Comparison of ENCODE assay signal across 17 cellular contexts in the genomic region with DNA sequence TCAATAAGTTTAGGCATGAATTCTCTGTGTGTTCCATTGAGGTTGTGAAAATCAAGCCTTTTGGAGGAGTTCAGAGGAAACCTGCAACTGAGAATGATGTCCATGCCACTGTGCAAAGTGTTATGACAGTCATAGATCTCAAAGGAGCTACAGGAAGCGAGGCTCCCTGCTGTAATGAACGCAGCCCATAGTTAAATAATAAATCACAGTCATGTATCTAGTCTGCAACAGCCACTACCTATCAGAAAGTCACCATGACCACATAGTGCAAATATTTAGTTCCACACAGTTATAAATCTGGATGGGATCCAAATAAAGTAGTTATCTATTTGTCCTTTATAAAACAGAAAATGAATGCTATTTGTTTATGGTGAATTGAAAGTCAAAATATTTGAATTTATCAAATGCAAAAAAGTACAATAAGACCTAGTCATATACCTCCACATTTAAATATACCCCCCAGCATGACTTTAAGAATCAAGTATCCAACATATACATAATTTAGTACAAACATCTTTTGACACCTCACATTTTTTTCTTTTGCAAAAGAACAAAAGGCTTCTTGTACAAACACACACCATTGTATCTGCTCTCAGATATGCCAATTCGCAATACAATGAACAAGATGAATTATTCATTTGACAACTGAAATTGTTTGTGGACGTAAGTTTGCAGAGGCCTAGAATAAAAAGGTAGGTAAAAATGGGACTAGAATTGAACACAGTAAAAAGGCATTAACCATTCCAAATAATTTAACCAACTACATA.
DNase-seq lines count a peak whose midpoint lies in the region; ATAC-seq and TF ChIP-seq lines count a peak whose summit lies in the region.
"Had no signal": no experiment of that assay in that cellular context is flagged by ENCODE, and none has a peak within 500 bp of the region (broad histone marks: within the 10 kb centered on the region; RNA-seq: fewer than 3 reads in every experiment).

No MANE protein-coding gene starts in this region.

- no peak for TF ChIP-seq RAD21 in IMR-90 (IDR thresholded peaks at IDR 0.05; ENCODE audit: low read length)

- H4K8ac ChIP-seq in IMR-90 (ENCODE audit: low read depth in 2 of 2, low read length in 2 of 2) (no peak overlapping the region), mesendoderm (ENCODE audit: low read depth, low read length) (no peak overlapping the region)

- H2BK120ac ChIP-seq in IMR-90 (ENCODE audit: low read depth, low read length) (no peak overlapping the region), mesendoderm (ENCODE audit: low read depth, low read length) (no peak overlapping the region)

- H3K9ac ChIP-seq in IMR-90 (ENCODE audit: low read depth, low read length) (no peak overlapping the region), mesendoderm (ENCODE audit: low read length) (no peak overlapping the region)

- BruUV-seq in IMR-90 (replicated peaks; lab: Mats Ljungman, UMichigan): no TSS peak

- TF ChIP-seq CTCF in IMR-90 (conservative IDR thresholded peaks at IDR 0.05; ENCODE audit: low read depth, low read length): no peak
- no peak for TF ChIP-seq CTCF in VCaP (conservative IDR thresholded peaks at IDR 0.05)

- ATAC-seq in IMR-90 (ENCODE audit: low read depth): peak; percentile 24; the same call in 1 of the 2 replicates
- ATAC-seq in HG02938 (IDR thresholded peaks at IDR 0.05; ENCODE audit: unreplicated experiment): no peak
- ATAC-seq in HG02970 (IDR thresholded peaks at IDR 0.05; ENCODE audit: low FRiP score, unreplicated experiment): no peak
- ATAC-seq: naive thymus-derived CD8-positive, alpha-beta T cell had no signal

- H3K4me2 ChIP-seq in IMR-90 (ENCODE audit: low read depth, low read length): no peak overlapping the region
- H3K4me2 ChIP-seq in mesendoderm (ENCODE audit: low read length): no peak overlapping the region

- no peak overlapping the region for H3K27ac ChIP-seq in IMR-90 (ENCODE audit: insufficient read depth, low read length)
- H3K27ac ChIP-seq in VCaP: peak overlapping the region; percentile 80
- H3K27ac ChIP-seq in mesendoderm (ENCODE audit: low read depth, low read length): no peak overlapping the region
- H3K27ac ChIP-seq: sigmoid colon, SJSA1 had no signal

- H3K79me1 ChIP-seq in IMR-90 (ENCODE audit: low read depth in 1 of 2, low read length in 2 of 2) (peaks cover 0 to 4% of the 10 kb centered on the region in 2 experiments; a peak in 2 of 4 replicates), mesendoderm (ENCODE audit: low read length) (peaks cover 1% of the 10 kb centered on the region)

- WGBS in IMR-90 (ENCODE audit: extremely low coverage in 2 of 2, insufficient read length in 1 of 2), 2 experiments: no CpG with 5 or more reads among the region's 4 CpGs
- no CpG with 5 or more reads among the region's 4 CpGs for WGBS in mesendoderm (ENCODE audit: extremely low coverage, insufficient coverage, low lambda C conversion rate)

- H3K4me3 ChIP-seq in IMR-90 (ENCODE audit: insufficient read depth, low read depth, low read length) (no peak overlapping the region), mesendoderm (ENCODE audit: low read length) (no peak overlapping the region)
- H3K4me3 ChIP-seq: sigmoid colon, SJSA1 had no signal

- no peaks in the 10 kb centered on the region for H4K20me1 ChIP-seq in IMR-90 (ENCODE audit: insufficient read depth, low read length)

- H3K4me1 ChIP-seq in IMR-90 (ENCODE audit: control insufficient read depth, insufficient read depth, low read length): peaks cover 3% of the 10 kb centered on the region
- H3K4me1 ChIP-seq in mesendoderm (ENCODE audit: control insufficient read depth, low read depth, low read length): peaks cover 9% of the 10 kb centered on the region
- H3K4me1 ChIP-seq: SJSA1 had no signal

- no peak overlapping the region for H2AK5ac ChIP-seq in IMR-90 (ENCODE audit: low read depth, low read length)
- H2AK5ac ChIP-seq in mesendoderm (ENCODE audit: low read length): no peak overlapping the region

- POLR2A ChIA-PET in IMR-90 (lab: Charles Lee; ENCODE audit: unreplicated experiment): interaction anchor here (0.6 kb wide), 1 partner anchor 23 kb away, joined by 4 read pairs; no protein-coding TSS in a partner anchor

- H3K18ac ChIP-seq in IMR-90 (ENCODE audit: low read depth, low read length) (no peak overlapping the region), mesendoderm (ENCODE audit: low read length) (no peak overlapping the region)

- no peak overlapping the region for H2AFZ ChIP-seq in IMR-90 (replicated peaks; ENCODE audit: low read length, poor library complexity)

- no peak overlapping the region for H3K23ac ChIP-seq in IMR-90 (ENCODE audit: low read depth, low read length)
- H3K23ac ChIP-seq in mesendoderm (ENCODE audit: low read length): no peak overlapping the region

- no peak overlapping the region for H4K91ac ChIP-seq in IMR-90 (ENCODE audit: insufficient read depth, low read depth, low read length)

- intact Hi-C loops in IMR-90 (cut with micrococcal nuclease): no loop called here

- no peak for TF ChIP-seq POLR2A in IMR-90 (IDR thresholded peaks at IDR 0.05; ENCODE audit: low read depth, low read length)

- 0 out of 2 replicates have a peak overlapping the region, but pooled peaks have one; percentile 55 for H3K14ac ChIP-seq in IMR-90 (replicated peaks; ENCODE audit: low read depth, low read length)

- H3K36me3 ChIP-seq in IMR-90 (ENCODE audit: control insufficient read depth, insufficient read depth, low read length) (no peaks in the 10 kb centered on the region), mesendoderm (ENCODE audit: control insufficient read depth, insufficient read depth, low read length) (no peaks in the 10 kb centered on the region)
- H3K36me3 ChIP-seq: sigmoid colon had no signal

- DNase-seq in COLO668 (lab: John Stamatoyannopoulos, UW; ENCODE audit: unreplicated experiment) (peak; percentile 34), IMR-90 (no peak), iris pigment epithelial cell (ENCODE audit: low read depth) (peak; percentile 21), mesendoderm (no peak)
- DNase-seq in NK-92 treated with Interleukin-12 subunit alpha and Interleukin-12 subunit beta, amount 100 ng/mL, for 24 hours (lab: John Stamatoyannopoulos, UW): no peak
- DNase-seq: activated CD4-positive, CD25-positive, alpha-beta regulatory T cell; activated T-cell treated with anti-CD3 and anti-CD28 coated beads, Interleukin-2, amount 50 U/mL, for 24 hours; GOT3; kidney glomerular epithelial cell; MM.1S; naive thymus-derived CD8-positive, alpha-beta T cell; NCI-H526; sigmoid colon had no signal

- no peak overlapping the region for H2BK20ac ChIP-seq in IMR-90 (ENCODE audit: low read depth, low read length)

- H2BK5ac ChIP-seq in IMR-90 (ENCODE audit: low read depth, low read length, poor library complexity, severe bottlenecking): no peak overlapping the region
- no peak overlapping the region for H2BK5ac ChIP-seq in mesendoderm (ENCODE audit: low read length)

- H3K4ac ChIP-seq in IMR-90 (ENCODE audit: low read depth, low read length): no peak overlapping the region
- H3K4ac ChIP-seq in mesendoderm (ENCODE audit: low read depth, low read length): no peak overlapping the region

- H2BK15ac ChIP-seq in IMR-90 (ENCODE audit: low read depth, low read length): no peak overlapping the region
- no peak overlapping the region for H2BK15ac ChIP-seq in mesendoderm (replicated peaks; ENCODE audit: low read depth)

- H4K5ac ChIP-seq in IMR-90 (ENCODE audit: low read depth, low read length) (no peak overlapping the region), mesendoderm (ENCODE audit: low read length) (no peak overlapping the region)

- dilution Hi-C loops in IMR-90 (cut with HindIII; ENCODE audit: low sequenced_read_pairs, unreplicated experiment): no loop called here

- H3K56ac ChIP-seq in IMR-90 (ENCODE audit: extremely low read depth, insufficient read depth, low read length) (no peak overlapping the region), mesendoderm (ENCODE audit: low read length) (no peak overlapping the region)

- H3K9me1 ChIP-seq in IMR-90 (ENCODE audit: insufficient read depth, low read length): 0 out of 2 replicates have a peak, but pooled peaks cover 3% of the 10 kb centered on the region

- in situ Hi-C loops in IMR-90 (cut with MboI; ENCODE audit: low sequenced_read_pairs): no loop called here

- no peaks in the 10 kb centered on the region for H3K27me3 ChIP-seq in IMR-90 (ENCODE audit: control insufficient read depth, insufficient read depth, low read length)
- no peaks in the 10 kb centered on the region for H3K27me3 ChIP-seq in mesendoderm (ENCODE audit: insufficient read depth, low read length, poor library complexity)
- H3K27me3 ChIP-seq: sigmoid colon, SJSA1 had no signal

- CTCF ChIA-PET in IMR-90 (lab: Yijun Ruan, JAX): interaction anchor here (0.6 kb wide), 1 partner anchor 175 kb away, joined by 4 read pairs; no protein-coding TSS in a partner anchor

- no peak overlapping the region for H2AK9ac ChIP-seq in IMR-90 (replicated peaks; ENCODE audit: low read depth, low read length, poor library complexity)

- no peaks in the 10 kb centered on the region for H3K79me2 ChIP-seq in mesendoderm (ENCODE audit: control insufficient read depth, insufficient read depth, low read length)

- peaks cover 2% of the 10 kb centered on the region; the same call in 1 of the 2 replicates for H3K9me3 ChIP-seq in IMR-90 (ENCODE audit: control insufficient read depth, insufficient read depth, low read length)
- H3K9me3 ChIP-seq: sigmoid colon had no signal

TF ChIP-seq in IMR-90, 13 proteins besides CTCF, POLR2A, EP300 and RAD21 (continues in another document):
- TF ChIP-seq MXI1 (IDR thresholded peaks at IDR 0.05; ENCODE audit: borderline replicate concordance, low read depth, low read length): no peak
- TF ChIP-seq FOS (IDR thresholded peaks at IDR 0.05; ENCODE audit: low read depth, low read length): no peak
- TF ChIP-seq CHD1 (IDR thresholded peaks at IDR 0.05; ENCODE audit: low read depth, low read length): no peak
- TF ChIP-seq MAZ (IDR thresholded peaks at IDR 0.05; ENCODE audit: borderline replicate concordance, low read depth, low read length): no peak
- no peak for TF ChIP-seq CEBPB (IDR thresholded peaks at IDR 0.05; ENCODE audit: low read depth, low read length)
- no peak for TF ChIP-seq RCOR1 (IDR thresholded peaks at IDR 0.05; ENCODE audit: insufficient replicate concordance, low read length)
- TF ChIP-seq SMC3 (IDR thresholded peaks at IDR 0.05; ENCODE audit: low read depth, low read length): no peak
- no peak for TF ChIP-seq RFX5 (IDR thresholded peaks at IDR 0.05; ENCODE audit: low read depth, low read length)
- TF ChIP-seq ELK1 (IDR thresholded peaks at IDR 0.05; ENCODE audit: borderline replicate concordance, low read depth, low read length): no peak
- TF ChIP-seq MAFK (IDR thresholded peaks at IDR 0.05; ENCODE audit: low read depth, low read length): no peak

Comparison
In these comparisons a context has a peak if more than half of its experiments do, and no peak if none do; other contexts are left out.
1. DNase-seq: peak in COLO668 (single experiment) and iris pigment epithelial cell (single experiment); none in IMR-90 (single experiment), NK-92 treated with Interleukin-12 subunit alpha and Interleukin-12 subunit beta, amount 100 ng/mL, for 24 hours (single experiment) and mesendoderm (single experiment).